In the genomic region with DNA sequence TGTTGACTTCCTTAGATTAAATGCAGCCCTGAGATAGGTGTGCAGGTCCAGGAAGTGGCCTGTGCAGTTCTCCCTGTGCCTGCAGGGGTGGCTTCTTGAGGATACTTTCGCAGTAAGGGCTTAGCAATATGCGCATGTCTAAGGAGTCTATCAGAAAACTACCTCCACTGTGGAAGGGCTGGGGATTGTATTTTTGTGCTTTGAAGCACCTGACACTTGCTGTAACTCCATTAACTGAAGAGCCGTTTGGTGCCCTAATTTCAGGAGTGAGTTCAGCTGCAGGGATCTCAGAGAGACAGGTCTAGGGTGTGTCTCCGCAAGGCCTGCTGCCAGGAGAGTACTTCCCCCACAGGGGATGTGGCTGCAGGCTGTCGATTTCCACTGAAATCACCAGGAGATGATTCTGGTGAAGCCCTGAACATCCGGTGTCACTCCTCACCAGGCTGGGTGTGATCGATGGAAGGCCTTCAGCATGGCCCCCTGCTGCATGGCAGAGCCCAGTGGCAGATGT, we compare ENCODE assay signal across 11 cellular contexts. TPM values are rescaled to one million over a fixed set of nuclear protein-coding genes. Genes with fewer than 3 reads are reported as not detected.
A peak's percentile ranks its signal among the peaks of the same experiment; 100 is the strongest.
DNase-seq lines count a peak whose midpoint lies in the region; ATAC-seq and TF ChIP-seq lines count a peak whose summit lies in the region.
"Had no signal": no experiment of that assay in that cellular context is flagged by ENCODE, and none has a peak within 500 bp of the region (broad histone marks: within the 10 kb centered on the region; RNA-seq: fewer than 3 reads in every experiment).

No MANE protein-coding gene starts in this region.

- H3K4me3 ChIP-seq in HL-60 (replicated peaks; ENCODE audit: insufficient read depth, low read length), result no peak overlapping the region

- ATAC-seq in activated CD8-positive, alpha-beta T cell treated with anti-CD3 and anti-CD28 coated beads, Interleukin-2, amount 10 ng/mL, durations not matched to agents 7 days and 5 days, result peak; percentile 55
- ATAC-seq in GM21786 (IDR thresholded peaks at IDR 0.05; ENCODE audit: unreplicated experiment), result no peak
- ATAC-seq: Panc1 had no signal

- no peaks in the 10 kb centered on the region for H3K27me3 ChIP-seq in HL-60 (ENCODE audit: insufficient read depth, poor library complexity, severe bottlenecking)

- TF ChIP-seq CTCF in HL-60 (IDR thresholded peaks at IDR 0.05; ENCODE audit: insufficient read depth, low read length) (no peak), GM20000 (IDR thresholded peaks at IDR 0.05; ENCODE audit: extremely low read depth, missing control alignments) (no peak)

- H3K9me3 Mint-ChIP-seq in activated CD8-positive, alpha-beta T cell treated with anti-CD3 and anti-CD28 coated beads, Interleukin-2, amount 10 ng/mL, durations not matched to agents 7 days and 5 days (ENCODE audit: insufficient read depth), result no peaks in the 10 kb centered on the region
- H3K9me3 Mint-ChIP-seq: HFFc6 had no signal

- peak overlapping the region; percentile 92 for H3K27ac ChIP-seq in HL-60 (replicated peaks)

- H3K27me3 Mint-ChIP-seq in activated CD8-positive, alpha-beta T cell treated with anti-CD3 and anti-CD28 coated beads, Interleukin-2, amount 10 ng/mL, durations not matched to agents 7 days and 5 days (ENCODE audit: low read depth), result no peaks in the 10 kb centered on the region

- no peak overlapping the region for H3K27ac Mint-ChIP-seq in activated CD8-positive, alpha-beta T cell treated with anti-CD3 and anti-CD28 coated beads, Interleukin-2, amount 10 ng/mL, durations not matched to agents 7 days and 5 days
- H3K27ac Mint-ChIP-seq: HFFc6 had no signal

- peak; percentile 10 for DNase-seq in NCI-H1436 treated with DMSO at 0.1 percent for 48 hours (lab: John Stamatoyannopoulos, UW)
- no peak for DNase-seq in NCI-H1436 (lab: John Stamatoyannopoulos, UW)
- peak in 1 of 2 experiments; percentile 74 for DNase-seq in HL-60 (ENCODE audit: low read depth in 1 of 2, low spot score in 1 of 2)
- DNase-seq in activated CD8-positive, alpha-beta T cell treated with anti-CD3 and anti-CD28 coated beads, Interleukin-2, amount 10 ng/mL, durations not matched to agents 7 days and 5 days, result peak; percentile 81
- peak; percentile 63 for DNase-seq in stimulated activated CD4-positive, alpha-beta T cell treated with anti-CD3 and anti-CD28 coated beads, Interleukin-4, amount 100 ng/mL, for 24 hours
- no peak for DNase-seq in hypothalamus (lab: John Stamatoyannopoulos, UW)
- no peak for DNase-seq in GM20000 (ENCODE audit: low spot score)
- DNase-seq: HFFc6 had no signal

- H3K4me1 Mint-ChIP-seq in activated CD8-positive, alpha-beta T cell treated with anti-CD3 and anti-CD28 coated beads, Interleukin-2, amount 10 ng/mL, durations not matched to agents 7 days and 5 days (ENCODE audit: low read depth), result peaks cover under 1% of the 10 kb centered on the region

- H3K36me3 Mint-ChIP-seq in activated CD8-positive, alpha-beta T cell treated with anti-CD3 and anti-CD28 coated beads, Interleukin-2, amount 10 ng/mL, durations not matched to agents 7 days and 5 days (ENCODE audit: low read depth), result peaks cover 79% of the 10 kb centered on the region

- CTCF ChIA-PET in activated CD8-positive, alpha-beta T cell treated with anti-CD3 and anti-CD28 coated beads, Interleukin-2, amount 10 ng/mL, durations not matched to agents 7 days and 5 days (lab: Charles Lee), result interaction anchor here (1.0 to 18.7 kb wide), 10 partner anchors 8 to 135 kb away, joined by 3 to 322 read pairs (median 16); no protein-coding TSS in a partner anchor

- POLR2A ChIA-PET in activated CD8-positive, alpha-beta T cell treated with anti-CD3 and anti-CD28 coated beads, Interleukin-2, amount 10 ng/mL, durations not matched to agents 7 days and 5 days (lab: Charles Lee), result interaction anchor here (0.9 to 8.1 kb wide), 9 partner anchors 7 to 31 kb away, joined by 3 to 80 read pairs (median 27); no protein-coding TSS in a partner anchor

- H3K4me3 Mint-ChIP-seq in activated CD8-positive, alpha-beta T cell treated with anti-CD3 and anti-CD28 coated beads, Interleukin-2, amount 10 ng/mL, durations not matched to agents 7 days and 5 days, result no peak overlapping the region
- H3K4me3 Mint-ChIP-seq: HFFc6 had no signal

RNA-seq across cellular contexts. Expression of a gene that starts 35.5 kb away (rescaled TPM):
- 100 to 1,000 TPM; 370 to 374 TPM for total RNA-seq in activated CD8-positive, alpha-beta T cell treated with anti-CD3 and anti-CD28 coated beads, Interleukin-2, amount 10 ng/mL, durations not matched to agents 7 days and 5 days
- total RNA-seq: bronchial epithelial cell, HFFc6 had no signal

Comparison
In these comparisons a context has a peak if more than half of its experiments do, and no peak if none do; other contexts are left out.
1. DNase-seq: peak in NCI-H1436 treated with DMSO at 0.1 percent for 48 hours (single experiment), activated CD8-positive, alpha-beta T cell treated with anti-CD3 and anti-CD28 coated beads, Interleukin-2, amount 10 ng/mL, durations not matched to agents 7 days and 5 days (single experiment) and stimulated activated CD4-positive, alpha-beta T cell treated with anti-CD3 and anti-CD28 coated beads, Interleukin-4, amount 100 ng/mL, for 24 hours (single experiment); none in NCI-H1436 (single experiment), hypothalamus (0 of 51) and GM20000 (single experiment).